2 cellular contexts compared by ENCODE assay signal in the genomic region with DNA sequence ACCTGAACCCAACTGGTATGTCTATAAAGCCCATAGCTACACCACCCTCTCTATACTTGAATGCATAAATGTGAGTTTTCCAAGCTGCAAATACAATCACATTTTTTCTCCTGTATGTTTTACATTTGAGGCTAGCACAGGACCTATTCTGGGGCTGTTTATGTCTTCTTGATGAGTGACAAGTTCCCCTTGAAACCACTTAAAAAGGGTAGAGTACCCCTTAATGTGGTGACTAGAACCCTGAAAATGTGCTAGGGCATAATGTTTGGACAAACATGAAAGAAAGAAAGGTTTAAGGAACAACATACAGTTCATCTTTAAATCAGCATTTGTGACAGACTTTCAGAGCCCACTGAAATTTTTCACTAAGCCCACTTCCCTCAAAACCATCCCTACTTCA.
TF ChIP-seq lines count a peak whose summit lies in the region.

No MANE protein-coding gene starts in this region.

TF ChIP-seq in SK-N-SH treated with all-trans-retinoic acid at 6 μM for 48 hours, 23 proteins besides CTCF, POLR2A, EP300 and RAD21 (continued from another document):
- TF ChIP-seq, protein P1, sequence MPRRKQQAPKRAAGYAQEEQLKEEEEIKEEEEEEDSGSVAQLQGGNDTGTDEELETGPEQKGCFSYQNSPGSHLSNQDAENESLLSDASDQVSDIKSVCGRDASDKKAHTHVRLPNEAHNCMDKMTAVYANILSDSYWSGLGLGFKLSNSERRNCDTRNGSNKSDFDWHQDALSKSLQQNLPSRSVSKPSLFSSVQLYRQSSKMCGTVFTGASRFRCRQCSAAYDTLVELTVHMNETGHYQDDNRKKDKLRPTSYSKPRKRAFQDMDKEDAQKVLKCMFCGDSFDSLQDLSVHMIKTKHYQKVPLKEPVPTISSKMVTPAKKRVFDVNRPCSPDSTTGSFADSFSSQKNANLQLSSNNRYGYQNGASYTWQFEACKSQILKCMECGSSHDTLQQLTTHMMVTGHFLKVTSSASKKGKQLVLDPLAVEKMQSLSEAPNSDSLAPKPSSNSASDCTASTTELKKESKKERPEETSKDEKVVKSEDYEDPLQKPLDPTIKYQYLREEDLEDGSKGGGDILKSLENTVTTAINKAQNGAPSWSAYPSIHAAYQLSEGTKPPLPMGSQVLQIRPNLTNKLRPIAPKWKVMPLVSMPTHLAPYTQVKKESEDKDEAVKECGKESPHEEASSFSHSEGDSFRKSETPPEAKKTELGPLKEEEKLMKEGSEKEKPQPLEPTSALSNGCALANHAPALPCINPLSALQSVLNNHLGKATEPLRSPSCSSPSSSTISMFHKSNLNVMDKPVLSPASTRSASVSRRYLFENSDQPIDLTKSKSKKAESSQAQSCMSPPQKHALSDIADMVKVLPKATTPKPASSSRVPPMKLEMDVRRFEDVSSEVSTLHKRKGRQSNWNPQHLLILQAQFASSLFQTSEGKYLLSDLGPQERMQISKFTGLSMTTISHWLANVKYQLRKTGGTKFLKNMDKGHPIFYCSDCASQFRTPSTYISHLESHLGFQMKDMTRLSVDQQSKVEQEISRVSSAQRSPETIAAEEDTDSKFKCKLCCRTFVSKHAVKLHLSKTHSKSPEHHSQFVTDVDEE (CRISPR knock-in tag; IDR thresholded peaks at IDR 0.05), result no peak

TF ChIP-seq in H1, 55 proteins besides CTCF, POLR2A, EP300 and RAD21 (continued from another document):
- TF ChIP-seq SP2 (IDR thresholded peaks at IDR 0.05; ENCODE audit: low read length) (no peak), FOSL1 (IDR thresholded peaks at IDR 0.05; ENCODE audit: insufficient read depth, low read depth, low read length) (no peak), CHD1 (IDR thresholded peaks at IDR 0.05; ENCODE audit: low read depth, low read length) (no peak), SRF (IDR thresholded peaks at IDR 0.05; ENCODE audit: low read depth, low read length) (no peak), JUN (IDR thresholded peaks at IDR 0.05; ENCODE audit: low read depth, low read length) (no peak), SIRT6 (IDR thresholded peaks at IDR 0.05; ENCODE audit: low read length) (no peak), KDM4A (IDR thresholded peaks at IDR 0.05; ENCODE audit: low read depth, low read length, severe bottlenecking) (no peak), SAP30 (IDR thresholded peaks at IDR 0.05; ENCODE audit: insufficient read depth, insufficient replicate concordance, low read length) (no peak), CBX5 (IDR thresholded peaks at IDR 0.05; ENCODE audit: low read depth, low read length) (no peak), YY1 (IDR thresholded peaks at IDR 0.05; ENCODE audit: low read depth, low read length) (no peak), POU5F1 (IDR thresholded peaks at IDR 0.05; ENCODE audit: low read depth, low read length) (no peak), PHF8 (conservative IDR thresholded peaks at IDR 0.05; ENCODE audit: low read depth, low read length) (no peak), SIN3A (conservative IDR thresholded peaks at IDR 0.05 in 1 of 2, IDR thresholded peaks at IDR 0.05 in 1 of 2; ENCODE audit: low read depth in 1 of 2, low read length in 2 of 2) (no peak)
- TF ChIP-seq, protein P2, sequence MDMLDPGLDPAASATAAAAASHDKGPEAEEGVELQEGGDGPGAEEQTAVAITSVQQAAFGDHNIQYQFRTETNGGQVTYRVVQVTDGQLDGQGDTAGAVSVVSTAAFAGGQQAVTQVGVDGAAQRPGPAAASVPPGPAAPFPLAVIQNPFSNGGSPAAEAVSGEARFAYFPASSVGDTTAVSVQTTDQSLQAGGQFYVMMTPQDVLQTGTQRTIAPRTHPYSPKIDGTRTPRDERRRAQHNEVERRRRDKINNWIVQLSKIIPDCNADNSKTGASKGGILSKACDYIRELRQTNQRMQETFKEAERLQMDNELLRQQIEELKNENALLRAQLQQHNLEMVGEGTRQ (IDR thresholded peaks at IDR 0.05; ENCODE audit: low read length), result no peak
- TF ChIP-seq, protein P3, sequence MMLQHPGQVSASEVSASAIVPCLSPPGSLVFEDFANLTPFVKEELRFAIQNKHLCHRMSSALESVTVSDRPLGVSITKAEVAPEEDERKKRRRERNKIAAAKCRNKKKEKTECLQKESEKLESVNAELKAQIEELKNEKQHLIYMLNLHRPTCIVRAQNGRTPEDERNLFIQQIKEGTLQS (IDR thresholded peaks at IDR 0.05; ENCODE audit: insufficient read depth, low read depth, low read length), result no peak
TF ChIP-seq in H1: peak in this region for 0.
